20 cellular contexts compared by ENCODE assay signal in genomic region chr3:108298056-108298455, GRCh38. TPM values are rescaled to one million over a fixed set of nuclear protein-coding genes. Genes with fewer than 3 reads are reported as not detected.
DNase-seq lines count a peak whose midpoint lies in the region; ATAC-seq and TF ChIP-seq lines count a peak whose summit lies in the region.
"Had no signal": no experiment of that assay in that cellular context is flagged by ENCODE, and none has a peak within 500 bp of the region (broad histone marks: within the 10 kb centered on the region; RNA-seq: fewer than 3 reads in every experiment).

No MANE protein-coding gene starts in this region.

- H3K23ac ChIP-seq in mesenchymal stem cell (ENCODE audit: low read length in 2 of 2), result no peak overlapping the region

- H3K27ac Mint-ChIP-seq in T-cell, result no peak overlapping the region
- H3K27ac Mint-ChIP-seq: CD8-positive, alpha-beta memory T cell had no signal

- H2BK12ac ChIP-seq in mesenchymal stem cell (ENCODE audit: low read length in 2 of 2), result no peak overlapping the region

- CTCF ChIA-PET in T-cell (lab: Charles Lee), result interaction anchor here in 1 of 2 donors (0.5 kb wide), 1 partner anchor 607 kb away, joined by 5 read pairs; no protein-coding TSS in a partner anchor

- H3K9ac ChIP-seq in mesenchymal stem cell (ENCODE audit: low read length), result no peak overlapping the region
- no peak overlapping the region for H3K9ac ChIP-seq in parathyroid adenoma
- H3K9ac ChIP-seq in MM.1S (ENCODE audit: low read length), result no peak overlapping the region
- H3K9ac ChIP-seq: BLaER1 treated with 17β-estradiol and CSF1 and Interleukin-3, amounts not matched to agents 10 nM and 100 nM; GM23248 had no signal

- H4K8ac ChIP-seq in mesenchymal stem cell (ENCODE audit: low read length), result no peak overlapping the region

- H3K4me2 ChIP-seq in mesenchymal stem cell (ENCODE audit: low read length, poor library complexity, severe bottlenecking) (no peak overlapping the region), parathyroid adenoma (ENCODE audit: low read length) (peak overlapping the region; percentile 13), MM.1S (ENCODE audit: low read depth, low read length) (no peak overlapping the region)
- H3K4me2 ChIP-seq: BLaER1 treated with 17β-estradiol and CSF1 and Interleukin-3, amounts not matched to agents 10 nM and 100 nM had no signal

- H3K27me3 Mint-ChIP-seq in T-cell, result no peaks in the 10 kb centered on the region

- H3K4me3 ChIP-seq in cardiac muscle cell (no peak overlapping the region), mesenchymal stem cell (ENCODE audit: insufficient read depth in 1 of 2, low read depth in 1 of 2, low read length in 2 of 2) (no peak overlapping the region), parathyroid adenoma (ENCODE audit: low read depth, low read length) (no peak overlapping the region), MM.1S (ENCODE audit: low read length) (no peak overlapping the region), esophagus muscularis mucosa (no peak overlapping the region)
- H3K4me3 ChIP-seq: BLaER1 treated with 17β-estradiol and CSF1 and Interleukin-3, amounts not matched to agents 10 nM and 100 nM; GM23248 had no signal

- no peak for DNase-seq in cardiac muscle cell (ENCODE audit: low read depth in 1 of 2, low spot score in 1 of 2)
- DNase-seq in Right ventricle myocardium superior, result no peak
- no peak for DNase-seq in mesenchymal stem cell
- DNase-seq in stimulated activated CD4-positive, alpha-beta T cell treated with anti-CD3 and anti-CD28 coated beads, Interleukin-2, amount 100 ng/mL, for 48 hours, result no peak
- DNase-seq in MM.1S, result no peak
- no peak for DNase-seq in esophagus muscularis mucosa (ENCODE audit: extremely low spot score)
- DNase-seq in T-cell, result no peak
- DNase-seq: CD8-positive, alpha-beta memory T cell; DMS79; GM23248; NCI-H1417; NCI-H187 treated with DMSO at 0.1 percent for 48 hours; NCI-H2171; NCI-H82; PC-3 had no signal

- WGBS in mesenchymal stem cell, result 90% methylated on average over 2 of the region's 2 CpGs
- 75% methylated on average over 2 of the region's 2 CpGs for WGBS in esophagus muscularis mucosa

- H3K9me3 ChIP-seq in cardiac muscle cell (ENCODE audit: low read depth) (no peaks in the 10 kb centered on the region), mesenchymal stem cell (ENCODE audit: control insufficient read depth, low read length) (no peaks in the 10 kb centered on the region), parathyroid adenoma (ENCODE audit: control insufficient read depth, low read length) (no peaks in the 10 kb centered on the region), MM.1S (replicated peaks; ENCODE audit: insufficient read depth, low read length) (no peaks in the 10 kb centered on the region), esophagus muscularis mucosa (no peaks in the 10 kb centered on the region)
- H3K9me3 ChIP-seq: BLaER1 treated with 17β-estradiol and CSF1 and Interleukin-3, amounts not matched to agents 10 nM and 100 nM had no signal

- no peaks in the 10 kb centered on the region for H3K9me2 ChIP-seq in MM.1S (replicated peaks; ENCODE audit: insufficient read depth, low read length)

- no peaks in the 10 kb centered on the region for H3K36me3 Mint-ChIP-seq in T-cell
- H3K36me3 Mint-ChIP-seq: CD8-positive, alpha-beta memory T cell had no signal

- H3K27me3 ChIP-seq in cardiac muscle cell (no peaks in the 10 kb centered on the region), mesenchymal stem cell (ENCODE audit: control insufficient read depth in 1 of 2, insufficient read depth in 1 of 2, low read length in 2 of 2) (no peaks in the 10 kb centered on the region), parathyroid adenoma (ENCODE audit: control insufficient read depth, insufficient read depth, low read length) (no peaks in the 10 kb centered on the region), MM.1S (replicated peaks; ENCODE audit: insufficient read depth, low read length) (no peaks in the 10 kb centered on the region), esophagus muscularis mucosa (no peaks in the 10 kb centered on the region)
- H3K27me3 ChIP-seq: BLaER1 treated with 17β-estradiol and CSF1 and Interleukin-3, amounts not matched to agents 10 nM and 100 nM had no signal

- no peak overlapping the region for H2BK15ac ChIP-seq in mesenchymal stem cell (ENCODE audit: low read depth, poor library complexity, severe bottlenecking)

- H2BK120ac ChIP-seq in mesenchymal stem cell (ENCODE audit: low read depth, low read length), result no peak overlapping the region

- no peak overlapping the region for H2AK5ac ChIP-seq in mesenchymal stem cell (ENCODE audit: low read length, severe bottlenecking)

- H3K27ac ChIP-seq in cardiac muscle cell (peak overlapping the region; percentile 13), mesenchymal stem cell (ENCODE audit: low read length, poor library complexity, severe bottlenecking) (peak overlapping the region; percentile 56), parathyroid adenoma (peak overlapping the region; percentile 37), MM.1S (ENCODE audit: low read length) (no peak overlapping the region), esophagus muscularis mucosa (replicated peaks in 1 of 4) (no peak overlapping the region)
- H3K27ac ChIP-seq: BLaER1 treated with 17β-estradiol and CSF1 and Interleukin-3, amounts not matched to agents 10 nM and 100 nM; GM23248 had no signal

- H2AFZ ChIP-seq in mesenchymal stem cell (ENCODE audit: low read depth, low read length) (no peak overlapping the region), parathyroid adenoma (peak overlapping the region; percentile 68), MM.1S (ENCODE audit: low read length) (no peak overlapping the region)
- H2AFZ ChIP-seq: GM23248 had no signal

- H3K4ac ChIP-seq in mesenchymal stem cell (ENCODE audit: low read depth in 1 of 2, low read length in 2 of 2), result no peak overlapping the region

- H3K79me1 ChIP-seq in mesenchymal stem cell (replicated peaks; ENCODE audit: low read length, poor library complexity, severe bottlenecking), result no peaks in the 10 kb centered on the region

- intact Hi-C loops in Right ventricle myocardium superior (cut with DNase I), result no loop called here
- intact Hi-C loops in esophagus muscularis mucosa (cut with DNase I), result no loop called here

- no peak overlapping the region for H3K4me3 Mint-ChIP-seq in T-cell
- H3K4me3 Mint-ChIP-seq: CD8-positive, alpha-beta memory T cell had no signal

- POLR2A ChIA-PET in T-cell (lab: Charles Lee), result interaction anchor here in 1 of 2 donors (1.1 kb wide), 1 partner anchor 75 kb away, joined by 3 read pairs; no protein-coding TSS in a partner anchor

- H3K9me3 Mint-ChIP-seq in T-cell, result no peaks in the 10 kb centered on the region
- H3K9me3 Mint-ChIP-seq: CD8-positive, alpha-beta memory T cell had no signal

- H3K4me1 Mint-ChIP-seq in T-cell, result peaks cover 41 to 52% (median 50%) of the 10 kb centered on the region in 3 donors

- TF ChIP-seq POLR2A in esophagus muscularis mucosa (IDR thresholded peaks at IDR 0.05; ENCODE audit: low read depth), result no peak

- H4K20me1 ChIP-seq in MM.1S (ENCODE audit: insufficient read depth, low read length), result no peaks in the 10 kb centered on the region
- H4K20me1 ChIP-seq: BLaER1 treated with 17β-estradiol and CSF1 and Interleukin-3, amounts not matched to agents 10 nM and 100 nM had no signal

- peaks cover 10% of the 10 kb centered on the region for H3F3A ChIP-seq in MM.1S (ENCODE audit: insufficient read depth, low read length)

- H3K4me1 ChIP-seq in cardiac muscle cell (ENCODE audit: low read depth) (peaks cover 10% of the 10 kb centered on the region), mesenchymal stem cell (ENCODE audit: control insufficient read depth, insufficient read depth, low read depth, low read length) (peaks cover 4% of the 10 kb centered on the region), parathyroid adenoma (peaks cover 7% of the 10 kb centered on the region), MM.1S (ENCODE audit: low read length) (peaks cover 28% of the 10 kb centered on the region), esophagus muscularis mucosa (peaks cover 3 to 10% (median 4%) of the 10 kb centered on the region in 4 donors)

- no peak overlapping the region for H2BK5ac ChIP-seq in mesenchymal stem cell (ENCODE audit: low read depth, low read length, poor library complexity, severe bottlenecking)

- TF ChIP-seq CTCF in cardiac muscle cell (IDR thresholded peaks at IDR 0.05; ENCODE audit: low read depth, low read length), result no peak
- no peak for TF ChIP-seq CTCF in parathyroid adenoma (IDR thresholded peaks at IDR 0.05)
- no peak for TF ChIP-seq CTCF in MM.1S (IDR thresholded peaks at IDR 0.05; ENCODE audit: low read length)
- no peak for TF ChIP-seq CTCF in esophagus muscularis mucosa (IDR thresholded peaks at IDR 0.05)

- no peak for ATAC-seq in Right ventricle myocardium superior (ENCODE audit: poor library complexity)
- no peak for ATAC-seq in T-cell (replicated peaks in 1 of 4)
- ATAC-seq: HCT116, PC-3 had no signal

- H4K91ac ChIP-seq in mesenchymal stem cell (ENCODE audit: low read length), result no peak overlapping the region

- H3K79me2 ChIP-seq in parathyroid adenoma (no peaks in the 10 kb centered on the region), MM.1S (ENCODE audit: low read length) (no peaks in the 10 kb centered on the region)

- no peak overlapping the region for H3K18ac ChIP-seq in mesenchymal stem cell (ENCODE audit: low read depth in 1 of 2, low read length in 2 of 2)

- TF ChIP-seq EP300 in esophagus muscularis mucosa (IDR thresholded peaks at IDR 0.05), result no peak

- no peak overlapping the region for H3K14ac ChIP-seq in mesenchymal stem cell (ENCODE audit: low read length in 2 of 2)

- no peaks in the 10 kb centered on the region for H3K36me3 ChIP-seq in cardiac muscle cell
- H3K36me3 ChIP-seq in mesenchymal stem cell (ENCODE audit: control insufficient read depth in 1 of 2, insufficient read depth in 2 of 2, low read depth in 1 of 2, low read length in 2 of 2), result no peaks in the 10 kb centered on the region
- no peaks in the 10 kb centered on the region for H3K36me3 ChIP-seq in parathyroid adenoma (ENCODE audit: control insufficient read depth, insufficient read depth, low read length)
- no peaks in the 10 kb centered on the region for H3K36me3 ChIP-seq in MM.1S (replicated peaks; ENCODE audit: insufficient read depth, low read length)
- H3K36me3 ChIP-seq in esophagus muscularis mucosa, result no peaks in the 10 kb centered on the region
- H3K36me3 ChIP-seq: BLaER1 treated with 17β-estradiol and CSF1 and Interleukin-3, amounts not matched to agents 10 nM and 100 nM had no signal

RNA-seq across cellular contexts. Expression of gene HHLA2, which starts 1.7 kb away (rescaled TPM):
- total RNA-seq in cardiac muscle cell, result 0.48 TPM in 1 of 2 replicates, not detected in the other
- not detected in 2 replicates for polyA plus RNA-seq in cardiac muscle cell
- not detected for total RNA-seq in Right ventricle myocardium superior
- not detected for polyA plus RNA-seq in mesenchymal stem cell (2013, experiment 1 of 2)
- polyA plus RNA-seq in mesenchymal stem cell (2013, experiment 2 of 2), result not detected
- total RNA-seq in esophagus muscularis mucosa, result not detected
- 1 to 10 TPM in 1 of 5 donors, under 1 TPM in 4; 0.28 to 1.5 (median 0.35) TPM for total RNA-seq in T-cell
- total RNA-seq: A172, GM23248, NCI-H460, PC-3 had no signal
- polyA plus RNA-seq: GM23248 had no signal

Comparison
In these comparisons a context has a peak if more than half of its experiments do, and no peak if none do; other contexts are left out.
1. H3K27ac ChIP-seq: peak in cardiac muscle cell (single experiment), mesenchymal stem cell (single experiment) and parathyroid adenoma (single experiment); none in MM.1S (single experiment) and esophagus muscularis mucosa (0 of 4).